Comparison of ENCODE assay signal across 16 cellular contexts in the genomic region with DNA sequence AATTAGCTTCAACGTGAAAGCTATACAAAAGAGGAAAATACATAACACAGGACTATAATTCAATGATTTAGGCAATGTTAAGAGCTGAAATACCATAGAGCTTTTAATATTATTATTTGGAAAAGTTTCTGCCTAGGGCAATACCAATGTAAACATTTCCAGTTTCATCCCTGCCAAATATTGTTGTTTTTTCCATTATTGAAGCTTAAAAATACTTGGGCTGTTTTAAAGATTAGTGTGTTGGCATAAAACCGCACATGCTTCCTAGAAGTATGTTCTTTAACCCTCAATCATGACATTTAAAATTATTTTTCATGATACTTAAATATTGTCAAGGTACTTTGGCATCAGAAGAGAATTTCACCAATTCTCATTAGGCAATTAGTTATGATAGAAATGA. TPM values are rescaled to one million over a fixed set of nuclear protein-coding genes. Genes with fewer than 3 reads are reported as not detected.
DNase-seq lines count a peak whose midpoint lies in the region; TF ChIP-seq lines count a peak whose summit lies in the region.
"Had no signal": no experiment of that assay in that cellular context is flagged by ENCODE, and none has a peak within 500 bp of the region (broad histone marks: within the 10 kb centered on the region; RNA-seq: fewer than 3 reads in every experiment).

No MANE protein-coding gene starts in this region.

- H3K9me3 ChIP-seq in osteoblast (ENCODE audit: low read depth, low read length): no peaks in the 10 kb centered on the region

- CTCF ChIA-PET in HEK293T (lab: Yijun Ruan, JAX): no interaction called here

- H2AFZ ChIP-seq in ACC112 (ENCODE audit: low read length, unreplicated experiment) (peak overlapping the region; percentile 47), osteoblast (ENCODE audit: low read length) (no peak overlapping the region)

- no peaks in the 10 kb centered on the region for H3K79me2 ChIP-seq in ACC112 (ENCODE audit: control insufficient read depth, insufficient read depth, low read length, unreplicated experiment)
- no peaks in the 10 kb centered on the region for H3K79me2 ChIP-seq in osteoblast (ENCODE audit: insufficient read depth, low read length)

- H4K20me1 ChIP-seq in osteoblast (ENCODE audit: insufficient read depth, low read length): no peaks in the 10 kb centered on the region

- peak overlapping the region; percentile 17 for H3K4me2 ChIP-seq in osteoblast (ENCODE audit: insufficient read depth, low read length)

- H3K36me3 ChIP-seq in ACC112 (ENCODE audit: insufficient read depth, low read length): no peaks in the 10 kb centered on the region
- no peaks in the 10 kb centered on the region for H3K36me3 ChIP-seq in osteoblast (ENCODE audit: insufficient read depth, low read length)

- H3K4me1 ChIP-seq in ACC112 (ENCODE audit: control insufficient read depth, insufficient read depth, low read length, unreplicated experiment) (peaks cover 40% of the 10 kb centered on the region), osteoblast (ENCODE audit: insufficient read depth, low read length) (peaks cover 35% of the 10 kb centered on the region)

- H3K27ac ChIP-seq in ACC112 (ENCODE audit: low read depth, low read length) (peak overlapping the region; percentile 69), coronary artery (peak overlapping the region; percentile 52 to 68), osteoblast (ENCODE audit: low read depth, low read length) (peak overlapping the region; percentile 34)

- peak; percentile 38 for DNase-seq in LHCN-M2 (ENCODE audit: low read depth)
- DNase-seq in coronary artery (ENCODE audit: low spot score): no peak
- no peak for DNase-seq in osteoblast (ENCODE audit: insufficient read length, low spot score, missing footprints)
- DNase-seq in DMS53 (lab: John Stamatoyannopoulos, UW): no peak
- DNase-seq in HEK293T (ENCODE audit: extremely low spot score): no peak
- DNase-seq in central memory CD4-positive, alpha-beta T cell: no peak
- DNase-seq in germinal center (ENCODE audit: low spot score): no peak
- DNase-seq: Calu3; CD4-positive, alpha-beta T cell; DMS79 treated with DMSO at 0.1 percent for 48 hours; NCI-H1417 treated with DMSO at 0.1 percent for 48 hours; NCI-H2029 treated with DMSO at 0.1 percent for 48 hours; NCI-H510A treated with DMSO at 0.1 percent for 48 hours; SHP77 had no signal

- POLR2A ChIA-PET in HEK293T (lab: Yijun Ruan, JAX): no interaction called here

- no peaks in the 10 kb centered on the region for H3K27me3 ChIP-seq in ACC112 (ENCODE audit: insufficient read depth, low read length)
- H3K27me3 ChIP-seq in osteoblast (ENCODE audit: insufficient read depth, low read length): no peaks in the 10 kb centered on the region

- H3K4me3 ChIP-seq in ACC112 (ENCODE audit: low read depth, low read length) (peak overlapping the region; percentile 47), coronary artery (peak overlapping the region; percentile 1), osteoblast (ENCODE audit: insufficient read depth, low read length) (no peak overlapping the region)

- TF ChIP-seq CTCF in coronary artery (IDR thresholded peaks at IDR 0.05) (no peak), osteoblast (IDR thresholded peaks at IDR 0.05; ENCODE audit: extremely low read depth, low read depth, low read length) (no peak)

TF ChIP-seq in HEK293T, 16 proteins besides CTCF, POLR2A, EP300 and RAD21:
- TF ChIP-seq SP1 (IDR thresholded peaks at IDR 0.05) (no peak), TARDBP (IDR thresholded peaks at IDR 0.05) (no peak), FOXA1 (IDR thresholded peaks at IDR 0.05) (no peak), HDGF (IDR thresholded peaks at IDR 0.05; ENCODE audit: borderline replicate concordance) (no peak), BHLHE40 (IDR thresholded peaks at IDR 0.05; ENCODE audit: borderline replicate concordance) (no peak), FOXK2 (IDR thresholded peaks at IDR 0.05) (no peak), NFRKB (IDR thresholded peaks at IDR 0.05) (no peak), ELF4 (IDR thresholded peaks at IDR 0.05) (no peak), LEF1 (IDR thresholded peaks at IDR 0.05; ENCODE audit: borderline replicate concordance) (no peak), L3MBTL2 (conservative IDR thresholded peaks at IDR 0.05) (no peak), FOXM1 (IDR thresholded peaks at IDR 0.05; ENCODE audit: borderline replicate concordance) (no peak), ARNT (IDR thresholded peaks at IDR 0.05) (no peak), ZNF384 (IDR thresholded peaks at IDR 0.05) (no peak)
- TF ChIP-seq, protein P1, sequence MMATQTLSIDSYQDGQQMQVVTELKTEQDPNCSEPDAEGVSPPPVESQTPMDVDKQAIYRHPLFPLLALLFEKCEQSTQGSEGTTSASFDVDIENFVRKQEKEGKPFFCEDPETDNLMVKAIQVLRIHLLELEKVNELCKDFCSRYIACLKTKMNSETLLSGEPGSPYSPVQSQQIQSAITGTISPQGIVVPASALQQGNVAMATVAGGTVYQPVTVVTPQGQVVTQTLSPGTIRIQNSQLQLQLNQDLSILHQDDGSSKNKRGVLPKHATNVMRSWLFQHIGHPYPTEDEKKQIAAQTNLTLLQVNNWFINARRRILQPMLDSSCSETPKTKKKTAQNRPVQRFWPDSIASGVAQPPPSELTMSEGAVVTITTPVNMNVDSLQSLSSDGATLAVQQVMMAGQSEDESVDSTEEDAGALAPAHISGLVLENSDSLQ (IDR thresholded peaks at IDR 0.05): no peak

RNA-seq across cellular contexts. Expression of a gene that starts 18.7 kb away (rescaled TPM):
- total RNA-seq in LHCN-M2 (2014; rRNA removed) (3.1 and 3.5 TPM in 2 replicates), osteoblast (42.0 and 69.2 TPM in 2 replicates)
- 0.90 TPM for polyA plus RNA-seq in LHCN-M2 (2012)
- total RNA-seq: B cell; CD4-positive, alpha-beta T cell had no signal
